ENCODE assay signal across 11 cellular contexts in the genomic region with DNA sequence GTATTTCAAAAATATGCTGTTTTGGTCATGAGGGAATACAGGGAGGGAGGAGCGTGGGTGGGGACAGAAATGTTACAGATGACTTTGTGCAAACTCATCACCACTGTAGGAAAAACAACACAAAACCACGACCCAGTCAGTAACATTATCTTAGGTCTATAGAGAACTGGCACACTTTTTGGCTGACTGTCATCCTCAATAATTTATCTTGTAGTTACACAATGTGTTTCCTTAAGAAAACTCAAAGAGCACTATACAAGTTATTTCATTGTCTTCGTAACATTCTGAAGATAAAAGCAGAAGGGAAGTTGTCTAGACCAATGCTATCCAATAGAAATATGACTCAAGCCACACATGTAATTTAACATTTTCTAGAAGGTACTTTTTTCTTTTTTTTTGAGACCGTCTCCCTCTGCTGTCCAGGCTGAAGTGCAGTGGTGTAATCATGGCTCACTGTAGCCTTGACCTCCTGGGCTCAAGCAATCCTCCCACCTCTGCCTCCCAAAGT. TPM values are rescaled to one million over a fixed set of nuclear protein-coding genes. Genes with fewer than 3 reads are reported as not detected.
DNase-seq lines count a peak whose midpoint lies in the region; ATAC-seq lines count a peak whose summit lies in the region.
"Had no signal": no experiment of that assay in that cellular context is flagged by ENCODE, and none has a peak within 500 bp of the region (broad histone marks: within the 10 kb centered on the region; RNA-seq: fewer than 3 reads in every experiment).

No MANE protein-coding gene starts in this region.

- peaks cover 27% of the 10 kb centered on the region for H3K4me1 ChIP-seq in ACC112 (ENCODE audit: control insufficient read depth, insufficient read depth, low read length, unreplicated experiment)

- DNase-seq in HT-29 (ENCODE audit: low spot score) (peak; percentile 17), astrocyte of the hippocampus (ENCODE audit: low read depth, low spot score) (peak; percentile 80), kidney tubule cell (ENCODE audit: low spot score) (peak; percentile 91), substantia nigra (lab: John Stamatoyannopoulos, UW) (no peak), cerebellum (ENCODE audit: low spot score) (no peak)
- DNase-seq: activated CD4-positive, CD25-positive, alpha-beta regulatory T cell; left ventricle myocardium superior; sigmoid colon had no signal

- peak overlapping the region; percentile 32 for H3K27ac ChIP-seq in ACC112 (ENCODE audit: low read depth, low read length)
- H3K27ac ChIP-seq in substantia nigra (ENCODE audit: low read depth, low read length, poor library complexity, severe bottlenecking), result no peak overlapping the region
- H3K27ac ChIP-seq: sigmoid colon had no signal

- peak overlapping the region; percentile 9 for H2AFZ ChIP-seq in ACC112 (ENCODE audit: low read length, unreplicated experiment)

- no peaks in the 10 kb centered on the region for H3K79me2 ChIP-seq in ACC112 (ENCODE audit: control insufficient read depth, insufficient read depth, low read length, unreplicated experiment)

- no peak overlapping the region for H3K4me3 ChIP-seq in ACC112 (ENCODE audit: low read depth, low read length)
- H3K4me3 ChIP-seq: sigmoid colon had no signal

- no peaks in the 10 kb centered on the region for H3K27me3 ChIP-seq in ACC112 (ENCODE audit: insufficient read depth, low read length)
- H3K27me3 ChIP-seq: sigmoid colon had no signal

- ATAC-seq in GM21723 (IDR thresholded peaks at IDR 0.05; ENCODE audit: unreplicated experiment), result no peak
- no peak for ATAC-seq in HG02610 (IDR thresholded peaks at IDR 0.05; ENCODE audit: unreplicated experiment)
- ATAC-seq: left ventricle myocardium superior had no signal

- H3K36me3 ChIP-seq in ACC112 (ENCODE audit: insufficient read depth, low read length), result no peaks in the 10 kb centered on the region
- H3K36me3 ChIP-seq: sigmoid colon had no signal

RNA-seq across cellular contexts. Expression of a gene that starts 16.9 kb away (rescaled TPM):
- 0.18 and 0.61 TPM in 2 replicates for total RNA-seq in HT-29 (2014; rRNA removed; shearing (Covaris generic))
- total RNA-seq in cerebellum, result 85.8 TPM

Comparison
In these comparisons a context has a peak if more than half of its experiments do, and no peak if none do; other contexts are left out.
1. DNase-seq: peak in HT-29 (single experiment), astrocyte of the hippocampus (single experiment) and kidney tubule cell (single experiment); none in substantia nigra (0 of 49) and cerebellum (single experiment).
2. RNA of a gene that starts 16.9 kb away (total RNA-seq): 85.8 TPM in cerebellum (single experiment); 0.18 to 0.61 TPM in HT-29; every median in the first group is over 10 times any median in the second.